Comparison of ENCODE assay signal across 18 cellular contexts in the genomic region with DNA sequence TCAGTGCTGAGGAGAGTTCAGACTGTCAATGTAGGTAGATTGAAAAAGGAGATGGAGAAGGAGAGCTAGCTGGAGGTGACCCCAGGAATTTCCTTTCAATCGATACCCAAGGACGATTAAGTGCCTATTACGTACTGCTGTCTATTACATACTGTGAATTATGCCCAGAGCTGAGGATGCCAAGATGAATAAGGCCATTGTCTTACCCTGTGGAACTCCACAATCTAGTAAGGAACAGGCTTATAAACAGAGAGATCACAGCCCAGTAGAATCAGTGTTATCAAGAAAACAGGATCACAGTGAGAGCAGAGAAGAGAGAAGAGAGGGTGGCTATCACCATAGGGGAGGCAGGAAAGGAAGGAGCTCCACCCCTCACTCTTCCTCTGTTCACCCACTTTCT. TPM values are rescaled to one million over a fixed set of nuclear protein-coding genes. Genes with fewer than 3 reads are reported as not detected.
DNase-seq lines count a peak whose midpoint lies in the region; ATAC-seq and TF ChIP-seq lines count a peak whose summit lies in the region.
"Had no signal": no experiment of that assay in that cellular context is flagged by ENCODE, and none has a peak within 500 bp of the region (broad histone marks: within the 10 kb centered on the region; RNA-seq: fewer than 3 reads in every experiment).

No MANE protein-coding gene starts in this region.

- H3K27ac ChIP-seq in CD4-positive, alpha-beta memory T cell (ENCODE audit: low read depth, low read length) = no peak overlapping the region
- no peak overlapping the region for H3K27ac ChIP-seq in thyroid gland

- H3K4me3 ChIP-seq in CD4-positive, alpha-beta memory T cell (ENCODE audit: low read length in 2 of 2) = no peak overlapping the region
- no peak overlapping the region for H3K4me3 ChIP-seq in thyroid gland (replicated peaks in 1 of 3)
- H3K4me3 ChIP-seq: MG63 had no signal

- intact Hi-C loops in CD4-positive, alpha-beta memory T cell (cut with micrococcal nuclease) = no loop called here
- intact Hi-C loops in thyroid gland (cut with DNase I) = no loop called here

- no peak for DNase-seq in CD4-positive, alpha-beta memory T cell
- no peak for DNase-seq in T-helper 17 cell
- peak; percentile 57 for DNase-seq in foreskin melanocyte
- DNase-seq in superior temporal gyrus (ENCODE audit: extremely low spot score) = peak; percentile 68
- no peak for DNase-seq in nephron progenitor cell
- DNase-seq in thyroid gland = no peak
- DNase-seq: ACHN, AML-193, H9, IMR-90, Karpas-422, MG63, NCI-H1092, NCI-H146, NCI-H2081, NCI-H524 had no signal

- peak overlapping the region in 6 of 7 donors; percentile 27 to 99 (median 92) for H3K27ac Mint-ChIP-seq in CD4-positive, alpha-beta memory T cell
- H3K27ac Mint-ChIP-seq in T-helper 17 cell (peak overlapping the region; percentile 97), nephron progenitor cell (no peak overlapping the region)
- H3K27ac Mint-ChIP-seq: H9 had no signal

- no peak for ATAC-seq in T-helper 17 cell
- ATAC-seq in GM19328 (IDR thresholded peaks at IDR 0.05; ENCODE audit: unreplicated experiment) = no peak

- WGBS in thyroid gland, 2 donors = 89 to 90% methylated on average over 3 of the region's 3 CpGs

- H3K27me3 ChIP-seq in CD4-positive, alpha-beta memory T cell (ENCODE audit: insufficient read depth, low read length) = no peaks in the 10 kb centered on the region
- no peaks in the 10 kb centered on the region for H3K27me3 ChIP-seq in thyroid gland
- H3K27me3 ChIP-seq: MG63 had no signal

- CTCF ChIA-PET in CD4-positive, alpha-beta memory T cell (lab: Charles Lee; ENCODE audit: partially characterized antibody) = interaction anchor here (1.1 to 4.7 kb wide), 3 partner anchors 11 to 336 kb away, joined by 4 to 31 read pairs (median 5); partner anchors contain the start of gene WDR41

- H3K9me3 Mint-ChIP-seq in CD4-positive, alpha-beta memory T cell = no peaks in the 10 kb centered on the region
- peaks cover 2% of the 10 kb centered on the region for H3K9me3 Mint-ChIP-seq in nephron progenitor cell

- H3K4me1 ChIP-seq in CD4-positive, alpha-beta memory T cell (ENCODE audit: insufficient read depth, low read length) = peaks cover 28% of the 10 kb centered on the region
- no peaks in the 10 kb centered on the region for H3K4me1 ChIP-seq in thyroid gland

- no peaks in the 10 kb centered on the region for H3K9me3 ChIP-seq in CD4-positive, alpha-beta memory T cell (ENCODE audit: control insufficient read depth in 1 of 2, low read length in 2 of 2)
- H3K9me3 ChIP-seq in T-helper 17 cell (ENCODE audit: control insufficient read depth, low read length, poor library complexity, severe bottlenecking) (no peaks in the 10 kb centered on the region), thyroid gland (no peaks in the 10 kb centered on the region)
- H3K9me3 ChIP-seq: MG63 had no signal

- H3K36me3 Mint-ChIP-seq in CD4-positive, alpha-beta memory T cell = no peaks in the 10 kb centered on the region
- H3K36me3 Mint-ChIP-seq in T-helper 17 cell (ENCODE audit: low read depth) = no peaks in the 10 kb centered on the region
- H3K36me3 Mint-ChIP-seq in nephron progenitor cell (ENCODE audit: low read depth) = no peaks in the 10 kb centered on the region

- no peak for TF ChIP-seq POLR2A in thyroid gland (IDR thresholded peaks at IDR 0.05)

- no peaks in the 10 kb centered on the region for H3K36me3 ChIP-seq in CD4-positive, alpha-beta memory T cell (ENCODE audit: insufficient read depth, low read length)
- no peaks in the 10 kb centered on the region for H3K36me3 ChIP-seq in thyroid gland
- H3K36me3 ChIP-seq: MG63 had no signal

- H3K4me3 Mint-ChIP-seq in CD4-positive, alpha-beta memory T cell = peak overlapping the region in 1 of 8 donors; percentile 46
- H3K4me3 Mint-ChIP-seq in T-helper 17 cell (peak overlapping the region; percentile 36), nephron progenitor cell (no peak overlapping the region)
- H3K4me3 Mint-ChIP-seq: H9 had no signal

- peaks cover 2 to 14% of the 10 kb centered on the region in 2 donors for H3K27me3 Mint-ChIP-seq in CD4-positive, alpha-beta memory T cell
- H3K27me3 Mint-ChIP-seq in T-helper 17 cell (peaks cover 30% of the 10 kb centered on the region), nephron progenitor cell (ENCODE audit: low read depth, poor library complexity) (no peaks in the 10 kb centered on the region)

- POLR2A ChIA-PET in CD4-positive, alpha-beta memory T cell (lab: Charles Lee; ENCODE audit: partially characterized antibody) = no interaction called here

- TF ChIP-seq CTCF in nephron progenitor cell (IDR thresholded peaks at IDR 0.05) = no peak
- no peak for TF ChIP-seq CTCF in thyroid gland (IDR thresholded peaks at IDR 0.05)

- H3K4me1 Mint-ChIP-seq in CD4-positive, alpha-beta memory T cell = peaks cover 14 to 23% (median 21%) of the 10 kb centered on the region in 4 donors
- H3K4me1 Mint-ChIP-seq in T-helper 17 cell = peaks cover 17% of the 10 kb centered on the region
- no peaks in the 10 kb centered on the region for H3K4me1 Mint-ChIP-seq in nephron progenitor cell

RNA-seq across cellular contexts. Expression of gene PDE8B, which starts 54.1 kb away (rescaled TPM):
- not detected for total RNA-seq in CD4-positive, alpha-beta memory T cell
- under 1 TPM in 1 of 2 donors, not detected in 1; 0.26 TPM for polyA plus RNA-seq in CD4-positive, alpha-beta memory T cell
- total RNA-seq in T-helper 17 cell (under 1 TPM in 1 of 2 donors, not detected in 1; 0.29 TPM), thyroid gland (100 to 1,000 TPM; 113 to 279 (median 218) TPM)
- total RNA-seq: HT-29 had no signal

Comparison
In these comparisons a context has a peak if more than half of its experiments do, and no peak if none do; other contexts are left out.
1. DNase-seq: peak in foreskin melanocyte (single experiment) and superior temporal gyrus (single experiment); none in CD4-positive, alpha-beta memory T cell (0 of 5), T-helper 17 cell (0 of 3), nephron progenitor cell (single experiment) and thyroid gland (0 of 2).
2. RNA of gene PDE8B, which starts 54.1 kb away (total RNA-seq): 113 to 279 TPM in thyroid gland; 0.29 TPM in T-helper 17 cell and not detected in CD4-positive, alpha-beta memory T cell; every median in the first group is over 10 times any median in the second.